Comparison of ENCODE assay signal across 29 cellular contexts in the genomic region with DNA sequence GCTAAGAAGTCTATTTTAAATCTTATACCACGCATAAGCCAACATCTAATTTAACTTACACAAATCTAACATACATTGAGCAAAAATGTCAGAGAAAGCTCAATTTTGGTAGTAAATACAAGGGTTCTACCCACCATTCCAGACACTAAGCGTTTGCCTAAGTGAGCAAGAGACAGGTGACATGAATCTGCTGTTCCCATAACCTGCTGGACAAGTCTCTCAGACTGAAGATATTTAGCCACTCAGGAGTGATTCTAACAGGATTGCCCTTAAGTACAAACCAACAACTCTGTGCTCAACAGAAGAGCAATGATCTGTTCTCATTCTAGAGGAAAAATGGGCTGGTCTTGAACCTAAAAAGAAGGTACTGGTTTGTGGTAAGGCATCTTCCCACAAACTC. TPM values are rescaled to one million over a fixed set of nuclear protein-coding genes. Genes with fewer than 3 reads are reported as not detected.
DNase-seq lines count a peak whose midpoint lies in the region; ATAC-seq and TF ChIP-seq lines count a peak whose summit lies in the region.
"Had no signal": no experiment of that assay in that cellular context is flagged by ENCODE, and none has a peak within 500 bp of the region (broad histone marks: within the 10 kb centered on the region; RNA-seq: fewer than 3 reads in every experiment).

No MANE protein-coding gene starts in this region.

- H3K27ac Mint-ChIP-seq in HFFc6 (no peak overlapping the region), chondrocyte (ENCODE audit: unreplicated experiment) (no peak overlapping the region)
- H3K27ac Mint-ChIP-seq: activated B cell treated with CpG ODN at 0.5 μM for 24 hours; activated CD4-positive, alpha-beta memory T cell treated with anti-CD3 and anti-CD28 coated beads for 36 hours; activated naive CD4-positive, alpha-beta T cell treated with anti-CD3 and anti-CD28 coated beads for 36 hours; T-helper 2 cell treated with Interferon-gamma antibody and Interleukin-4, amounts not matched to agents 5 μg/mL and 100 μg/mL, for 36 hours had no signal

- no peak overlapping the region for H3K27ac ChIP-seq in DOHH2 (ENCODE audit: low read depth, low read length)
- peak overlapping the region; percentile 84 for H3K27ac ChIP-seq in OCI-LY3 (ENCODE audit: low read length)
- H3K27ac ChIP-seq: ascending aorta; BLaER1 treated with 17β-estradiol and CSF1 and Interleukin-3, amounts not matched to agents 10 nM and 100 nM; dorsolateral prefrontal cortex; parathyroid adenoma; right lobe of liver; upper lobe of left lung had no signal

- H3K36me3 ChIP-seq in DOHH2 (ENCODE audit: control insufficient read depth, low read length) = peaks cover 34% of the 10 kb centered on the region
- H3K36me3 ChIP-seq in OCI-LY3 (replicated peaks; ENCODE audit: low read depth, low read length) = peaks cover 13% of the 10 kb centered on the region
- H3K36me3 ChIP-seq: ascending aorta, HAP-1, MG63, right lobe of liver, upper lobe of left lung had no signal

- peaks cover 100% of the 10 kb centered on the region for H3K79me2 ChIP-seq in DOHH2 (ENCODE audit: control insufficient read depth, low read length)
- H3K79me2 ChIP-seq in OCI-LY3 (ENCODE audit: low read length) = peaks cover 98% of the 10 kb centered on the region
- H3K79me2 ChIP-seq: parathyroid adenoma had no signal

- TF ChIP-seq CTCF in DOHH2 (IDR thresholded peaks at IDR 0.05; ENCODE audit: low read depth, low read length, poor library complexity, severe bottlenecking) (no peak), OCI-LY3 (IDR thresholded peaks at IDR 0.05; ENCODE audit: low read depth, low read length) (no peak), HFFc6 (IDR thresholded peaks at IDR 0.05) (no peak), chondrocyte (IDR thresholded peaks at IDR 0.05) (no peak)

- H3K9me3 ChIP-seq in DOHH2 (ENCODE audit: control insufficient read depth, insufficient read depth, low read length) (peaks cover 29% of the 10 kb centered on the region), OCI-LY3 (ENCODE audit: insufficient read depth, low read length) (no peaks in the 10 kb centered on the region)
- H3K9me3 ChIP-seq: MG63, right lobe of liver, SK-N-SH had no signal

- H3K36me3 Mint-ChIP-seq in HFFc6 (ENCODE audit: low read depth) = peaks cover 10% of the 10 kb centered on the region
- H3K36me3 Mint-ChIP-seq in chondrocyte (ENCODE audit: low read depth) = peaks cover 5% of the 10 kb centered on the region

- H3K4me1 ChIP-seq in DOHH2 (ENCODE audit: control insufficient read depth, low read length) (peaks cover 85% of the 10 kb centered on the region), OCI-LY3 (ENCODE audit: low read length) (peaks cover 88% of the 10 kb centered on the region)
- H3K4me1 ChIP-seq: ascending aorta, parathyroid adenoma, upper lobe of left lung had no signal

- H4K20me1 ChIP-seq in DOHH2 (ENCODE audit: control insufficient read depth, insufficient read depth, low read depth, low read length) = peaks cover 29% of the 10 kb centered on the region
- H4K20me1 ChIP-seq in OCI-LY3 (ENCODE audit: insufficient read depth, low read length) = peaks cover 57% of the 10 kb centered on the region

- H3K4me3 ChIP-seq in DOHH2 (ENCODE audit: low read length) (peak overlapping the region; percentile 1; the same call in 1 of the 2 replicates), OCI-LY3 (ENCODE audit: low read length) (peak overlapping the region; percentile 57)
- H3K4me3 ChIP-seq: ascending aorta; BLaER1 treated with 17β-estradiol and CSF1 and Interleukin-3, amounts not matched to agents 10 nM and 100 nM; dorsolateral prefrontal cortex; HAP-1; MG63; right lobe of liver; upper lobe of left lung had no signal

- peak overlapping the region; percentile 61 for H3K9ac ChIP-seq in OCI-LY3 (ENCODE audit: low read length)
- H3K9ac ChIP-seq: BLaER1 treated with 17β-estradiol and CSF1 and Interleukin-3, amounts not matched to agents 10 nM and 100 nM; parathyroid adenoma; SK-N-SH had no signal

- H3K4me2 ChIP-seq in DOHH2 (ENCODE audit: low read length) (peak overlapping the region; percentile 38), OCI-LY3 (ENCODE audit: low read length) (peak overlapping the region; percentile 71)
- H3K4me2 ChIP-seq: SK-N-SH had no signal

- H3K27me3 Mint-ChIP-seq in HFFc6 (ENCODE audit: insufficient read depth) (no peaks in the 10 kb centered on the region), chondrocyte (ENCODE audit: low read depth) (no peaks in the 10 kb centered on the region)
- H3K27me3 Mint-ChIP-seq: activated B cell treated with CpG ODN at 0.5 μM for 24 hours; activated CD4-positive, alpha-beta memory T cell treated with anti-CD3 and anti-CD28 coated beads for 36 hours had no signal

- H3K9me2 ChIP-seq in DOHH2 (replicated peaks; ENCODE audit: control insufficient read depth, low read length) = no peaks in the 10 kb centered on the region
- H3K9me2 ChIP-seq: SK-N-SH had no signal

- intact Hi-C loops in left colon (cut with DNase I, micrococcal nuclease) = no loop called here

- peaks cover 5% of the 10 kb centered on the region for H3K9me3 Mint-ChIP-seq in HFFc6
- H3K9me3 Mint-ChIP-seq in chondrocyte (ENCODE audit: low read depth) = peaks cover 13% of the 10 kb centered on the region

- DNase-seq in SIG-M5 treated with dmso at 0.1 percent for 504 hours (lab: John Stamatoyannopoulos, UW; ENCODE audit: unreplicated experiment) (peak; percentile 26), SIG-M5 (lab: John Stamatoyannopoulos, UW) (no peak), left colon (no peak), HFFc6 (no peak), chondrocyte (ENCODE audit: low spot score) (no peak), epidermal melanocyte (ENCODE audit: insufficient read length, low spot score) (no peak)
- DNase-seq: activated B cell treated with CpG ODN at 0.5 μM for 24 hours; activated CD4-positive, alpha-beta memory T cell treated with anti-CD3 and anti-CD28 coated beads for 36 hours; activated naive CD4-positive, alpha-beta T cell treated with anti-CD3 and anti-CD28 coated beads for 36 hours; activated T-cell treated with anti-CD3 and anti-CD28 coated beads, Interleukin-2, amount 50 U/mL, for 4 hours; central memory CD4-positive, alpha-beta T cell; dorsolateral prefrontal cortex; head of caudate nucleus; IMR-90; MG63; midbrain; natural killer cell; NCI-H2171; right lobe of liver; SK-N-SH; upper lobe of left lung had no signal

- peaks cover 34% of the 10 kb centered on the region for H3F3A ChIP-seq in DOHH2 (ENCODE audit: control insufficient read depth, insufficient read depth)

- peaks cover 21% of the 10 kb centered on the region for H3K4me1 Mint-ChIP-seq in HFFc6 (ENCODE audit: low read depth)
- H3K4me1 Mint-ChIP-seq in chondrocyte (ENCODE audit: low read depth) = peaks cover 5% of the 10 kb centered on the region

- ATAC-seq in left colon = peak; percentile 29
- ATAC-seq: activated T-cell treated with anti-CD3 and anti-CD28 coated beads, Interleukin-2, amount 50 U/mL, for 4 hours; left lobe of liver; natural killer cell; right lobe of liver had no signal

- no peak overlapping the region for H2AFZ ChIP-seq in OCI-LY3 (ENCODE audit: low read depth, low read length)
- H2AFZ ChIP-seq: parathyroid adenoma had no signal

- H3K27me3 ChIP-seq in DOHH2 (ENCODE audit: control insufficient read depth, low read length) (no peaks in the 10 kb centered on the region), OCI-LY3 (ENCODE audit: low read depth, low read length) (no peaks in the 10 kb centered on the region)
- H3K27me3 ChIP-seq: ascending aorta; BLaER1 treated with 17β-estradiol and CSF1 and Interleukin-3, amounts not matched to agents 10 nM and 100 nM; dorsolateral prefrontal cortex; MG63; right lobe of liver; upper lobe of left lung had no signal

- H3K4me3 Mint-ChIP-seq in HFFc6 (no peak overlapping the region), chondrocyte (ENCODE audit: unreplicated experiment) (no peak overlapping the region)
- H3K4me3 Mint-ChIP-seq: activated CD4-positive, alpha-beta memory T cell treated with anti-CD3 and anti-CD28 coated beads for 36 hours; activated naive CD4-positive, alpha-beta T cell treated with anti-CD3 and anti-CD28 coated beads for 36 hours; activated T-cell treated with anti-CD3 and anti-CD28 coated beads, Interleukin-2, amount 50 U/mL, for 4 hours; natural killer cell; T-helper 2 cell treated with Interferon-gamma antibody and Interleukin-4, amounts not matched to agents 5 μg/mL and 100 μg/mL, for 36 hours had no signal

RNA-seq across cellular contexts. Expression of a gene that starts 18.8 kb away (rescaled TPM):
- total RNA-seq in left colon = 10 to 100 TPM in 1 of 2 donors, 1 to 10 TPM in 1; 9.3 to 13.4 TPM
- total RNA-seq in HFFc6 (2021; fragmentation: NEBNext Ultra II Directional; extraction: Animal tissue kit (Norgen Biotek cat#: 25700)) = 10 to 100 TPM in 5 of 6 experiments, 1 to 10 TPM in 1; 8.9 to 21.5 (median 19.3) TPM
- total RNA-seq in chondrocyte = 10.6 to 11.0 TPM (median 10.6 TPM) in 3 replicates
- total RNA-seq: ascending aorta had no signal
